In the genomic region with DNA sequence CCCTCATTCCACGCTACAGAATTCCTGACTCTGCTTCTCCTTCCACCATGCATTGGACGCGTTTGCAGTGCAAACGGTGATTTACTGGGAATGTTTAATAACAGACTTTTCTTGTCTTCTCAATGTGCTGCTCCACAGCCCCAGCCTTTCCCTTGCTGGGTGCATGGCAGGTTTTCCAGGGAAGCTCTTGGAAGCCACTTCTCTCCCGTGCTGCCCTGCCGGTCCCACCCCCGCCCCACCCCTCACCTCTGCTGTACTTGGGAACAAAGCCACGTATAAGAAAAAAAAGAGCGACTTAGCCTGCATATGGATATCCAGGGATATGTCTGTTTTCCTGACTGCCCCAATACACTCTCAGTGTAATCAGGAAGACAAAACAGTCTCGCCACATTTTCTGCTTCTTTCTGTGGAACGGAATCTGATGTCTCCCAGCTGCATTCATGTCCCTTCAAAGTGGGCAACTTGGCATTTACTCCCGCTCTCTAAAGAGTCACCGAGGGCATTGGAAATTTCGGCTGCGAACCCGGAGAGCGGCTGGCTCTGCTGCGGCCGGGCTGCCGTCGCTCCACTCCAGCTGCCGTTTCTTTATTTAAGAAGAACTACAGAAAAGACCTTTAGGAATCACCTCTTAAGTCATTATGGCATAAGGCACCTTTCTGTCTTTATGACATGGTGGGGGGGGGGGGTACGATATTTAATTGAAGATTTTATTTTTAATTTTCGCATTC, we compare ENCODE assay signal across 1 cellular context.
TF ChIP-seq lines count a peak whose summit lies in the region.

No MANE protein-coding gene starts in this region.

TF ChIP-seq in IMR-90, 13 proteins besides CTCF, POLR2A, EP300 and RAD21:
- TF ChIP-seq, protein P1, sequence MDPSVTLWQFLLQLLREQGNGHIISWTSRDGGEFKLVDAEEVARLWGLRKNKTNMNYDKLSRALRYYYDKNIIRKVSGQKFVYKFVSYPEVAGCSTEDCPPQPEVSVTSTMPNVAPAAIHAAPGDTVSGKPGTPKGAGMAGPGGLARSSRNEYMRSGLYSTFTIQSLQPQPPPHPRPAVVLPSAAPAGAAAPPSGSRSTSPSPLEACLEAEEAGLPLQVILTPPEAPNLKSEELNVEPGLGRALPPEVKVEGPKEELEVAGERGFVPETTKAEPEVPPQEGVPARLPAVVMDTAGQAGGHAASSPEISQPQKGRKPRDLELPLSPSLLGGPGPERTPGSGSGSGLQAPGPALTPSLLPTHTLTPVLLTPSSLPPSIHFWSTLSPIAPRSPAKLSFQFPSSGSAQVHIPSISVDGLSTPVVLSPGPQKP (IDR thresholded peaks at IDR 0.05; ENCODE audit: borderline replicate concordance, low read depth, low read length) = no peak
- TF ChIP-seq RCOR1 (IDR thresholded peaks at IDR 0.05; ENCODE audit: insufficient replicate concordance, low read length) (no peak), MAFK (IDR thresholded peaks at IDR 0.05; ENCODE audit: low read depth, low read length) (no peak), SMC3 (IDR thresholded peaks at IDR 0.05; ENCODE audit: low read depth, low read length) (no peak), RFX5 (IDR thresholded peaks at IDR 0.05; ENCODE audit: low read depth, low read length) (no peak), NFE2L2 (IDR thresholded peaks at IDR 0.05; ENCODE audit: low read depth, low read length) (no peak), CHD1 (IDR thresholded peaks at IDR 0.05; ENCODE audit: low read depth, low read length) (no peak), FOS (IDR thresholded peaks at IDR 0.05; ENCODE audit: low read depth, low read length) (no peak), CEBPB (IDR thresholded peaks at IDR 0.05; ENCODE audit: low read depth, low read length) (no peak), MXI1 (IDR thresholded peaks at IDR 0.05; ENCODE audit: borderline replicate concordance, low read depth, low read length) (no peak), MAZ (IDR thresholded peaks at IDR 0.05; ENCODE audit: borderline replicate concordance, low read depth, low read length) (no peak), BHLHE40 (IDR thresholded peaks at IDR 0.05; ENCODE audit: low read depth, low read length) (no peak)
- TF ChIP-seq, protein P2, sequence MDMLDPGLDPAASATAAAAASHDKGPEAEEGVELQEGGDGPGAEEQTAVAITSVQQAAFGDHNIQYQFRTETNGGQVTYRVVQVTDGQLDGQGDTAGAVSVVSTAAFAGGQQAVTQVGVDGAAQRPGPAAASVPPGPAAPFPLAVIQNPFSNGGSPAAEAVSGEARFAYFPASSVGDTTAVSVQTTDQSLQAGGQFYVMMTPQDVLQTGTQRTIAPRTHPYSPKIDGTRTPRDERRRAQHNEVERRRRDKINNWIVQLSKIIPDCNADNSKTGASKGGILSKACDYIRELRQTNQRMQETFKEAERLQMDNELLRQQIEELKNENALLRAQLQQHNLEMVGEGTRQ (IDR thresholded peaks at IDR 0.05; ENCODE audit: low read depth, low read length) = no peak
